In the genomic region with DNA sequence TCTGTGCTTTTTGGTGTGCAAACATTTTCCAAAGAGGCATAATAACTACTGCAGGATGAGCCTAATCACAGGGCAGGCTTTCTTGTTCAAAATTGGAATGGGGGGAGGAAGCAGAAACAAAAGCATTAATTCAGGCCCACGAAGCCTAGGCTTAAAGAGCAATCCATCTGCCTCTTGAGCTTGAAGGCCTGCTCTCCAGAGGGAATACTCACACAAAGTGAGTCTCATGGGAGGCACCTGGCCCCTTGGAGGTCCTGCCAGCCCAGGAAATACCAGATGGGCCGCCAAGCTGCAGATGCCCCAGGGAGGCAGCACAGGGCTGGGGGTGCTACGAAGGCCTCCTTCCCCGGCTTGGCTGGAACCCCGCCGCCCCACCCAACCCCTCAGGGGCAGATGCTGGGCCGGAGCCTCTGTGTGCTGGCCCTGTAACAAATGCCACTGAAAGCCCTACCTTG, we compare ENCODE assay signal across 1 cellular context.
TF ChIP-seq lines count a peak whose summit lies in the region.

No MANE protein-coding gene starts in this region.

TF ChIP-seq in HepG2, 621 proteins besides CTCF, POLR2A, EP300 and RAD21 (continued from another document):
- no peak for TF ChIP-seq ZZZ3 (CRISPR knock-in tag; IDR thresholded peaks at IDR 0.05; ENCODE audit: borderline replicate concordance)
- TF ChIP-seq, protein P1, sequence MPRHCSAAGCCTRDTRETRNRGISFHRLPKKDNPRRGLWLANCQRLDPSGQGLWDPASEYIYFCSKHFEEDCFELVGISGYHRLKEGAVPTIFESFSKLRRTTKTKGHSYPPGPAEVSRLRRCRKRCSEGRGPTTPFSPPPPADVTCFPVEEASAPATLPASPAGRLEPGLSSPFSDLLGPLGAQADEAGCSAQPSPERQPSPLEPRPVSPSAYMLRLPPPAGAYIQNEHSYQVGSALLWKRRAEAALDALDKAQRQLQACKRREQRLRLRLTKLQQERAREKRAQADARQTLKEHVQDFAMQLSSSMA (CRISPR knock-in tag; IDR thresholded peaks at IDR 0.05): no peak
- TF ChIP-seq, protein P2, sequence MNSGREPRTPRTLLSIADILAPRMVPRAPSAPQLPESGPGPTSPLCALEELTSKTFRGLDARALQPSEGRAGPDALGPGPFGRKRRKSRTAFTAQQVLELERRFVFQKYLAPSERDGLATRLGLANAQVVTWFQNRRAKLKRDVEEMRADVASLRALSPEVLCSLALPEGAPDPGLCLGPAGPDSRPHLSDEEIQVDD (CRISPR knock-in tag; IDR thresholded peaks at IDR 0.05; ENCODE audit: borderline replicate concordance): no peak
- TF ChIP-seq ZNF883 (CRISPR knock-in tag; IDR thresholded peaks at IDR 0.05; ENCODE audit: not compliant biosample characterization): no peak
- TF ChIP-seq KLF16 (CRISPR knock-in tag; IDR thresholded peaks at IDR 0.05): no peak
